Comparison of ENCODE assay signal across 14 cellular contexts in the genomic region with DNA sequence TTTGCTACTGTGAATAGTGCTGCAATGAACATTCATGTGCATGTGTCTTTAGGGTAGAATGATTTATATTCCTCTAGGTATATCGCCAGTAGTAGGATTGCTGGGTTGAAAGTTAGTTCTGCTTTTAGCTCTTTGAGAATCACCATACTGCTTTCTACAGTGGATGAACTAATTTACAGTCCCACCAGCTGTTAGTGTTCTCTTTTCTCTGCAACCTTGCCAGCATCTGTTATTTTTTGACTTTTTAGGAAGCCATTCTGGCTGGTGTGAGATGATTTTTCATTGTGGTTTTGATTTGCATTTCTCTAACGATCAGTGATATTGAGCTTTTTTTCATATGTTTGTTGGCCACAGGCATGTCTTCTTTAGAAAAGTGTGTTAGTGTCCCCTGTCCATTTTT. TPM values are rescaled to one million over a fixed set of nuclear protein-coding genes. Genes with fewer than 3 reads are reported as not detected.
DNase-seq lines count a peak whose midpoint lies in the region; ATAC-seq and TF ChIP-seq lines count a peak whose summit lies in the region.
"Had no signal": no experiment of that assay in that cellular context is flagged by ENCODE, and none has a peak within 500 bp of the region (broad histone marks: within the 10 kb centered on the region; RNA-seq: fewer than 3 reads in every experiment).

No MANE protein-coding gene starts in this region.

- H3K27me3 Mint-ChIP-seq in glutamatergic neuron (ENCODE audit: unreplicated experiment): peaks cover 3% of the 10 kb centered on the region
- H3K27me3 Mint-ChIP-seq in stimulated activated memory B cell treated with anti-CD40 and anti-IgM and Interleukin-4, amounts not matched to agents 10 μg/mL and 1 μg/mL and 100 μg/mL, for 72 hours: no peaks in the 10 kb centered on the region

- ATAC-seq in GM18502 (IDR thresholded peaks at IDR 0.05; ENCODE audit: poor library complexity, unreplicated experiment) (peak; percentile 57), GM19463 (IDR thresholded peaks at IDR 0.05; ENCODE audit: unreplicated experiment) (peak; percentile 37), HG02885 (IDR thresholded peaks at IDR 0.05; ENCODE audit: poor library complexity, unreplicated experiment) (peak; percentile 49), HG03558 (IDR thresholded peaks at IDR 0.05; ENCODE audit: extremely low read depth, unreplicated experiment) (peak; percentile 37), upper lobe of left lung (ENCODE audit: low FRiP score in 2 of 2) (no peak)
- no peak for ATAC-seq in stimulated activated memory B cell treated with anti-CD40 and anti-IgM and Interleukin-4, amounts not matched to agents 10 μg/mL and 1 μg/mL and 100 μg/mL, for 72 hours

- H3K27ac Mint-ChIP-seq in glutamatergic neuron (ENCODE audit: unreplicated experiment): no peak overlapping the region
- no peak overlapping the region for H3K27ac Mint-ChIP-seq in stimulated activated memory B cell treated with anti-CD40 and anti-IgM and Interleukin-4, amounts not matched to agents 10 μg/mL and 1 μg/mL and 100 μg/mL, for 72 hours
- H3K27ac Mint-ChIP-seq: activated T-cell treated with anti-CD3 and anti-CD28 coated beads, Interleukin-2, amount 50 U/mL, for 24 hours; H9 had no signal

- H3K36me3 ChIP-seq in upper lobe of left lung: no peaks in the 10 kb centered on the region
- H3K36me3 ChIP-seq: brain microvascular endothelial cell had no signal

- no peaks in the 10 kb centered on the region for H3K27me3 ChIP-seq in upper lobe of left lung
- H3K27me3 ChIP-seq: brain microvascular endothelial cell had no signal

- no peaks in the 10 kb centered on the region for H3K4me1 Mint-ChIP-seq in glutamatergic neuron (ENCODE audit: low read depth, unreplicated experiment)
- peaks cover 8% of the 10 kb centered on the region for H3K4me1 Mint-ChIP-seq in stimulated activated memory B cell treated with anti-CD40 and anti-IgM and Interleukin-4, amounts not matched to agents 10 μg/mL and 1 μg/mL and 100 μg/mL, for 72 hours
- H3K4me1 Mint-ChIP-seq: H9 had no signal

- H3K4me3 Mint-ChIP-seq in glutamatergic neuron (ENCODE audit: unreplicated experiment): no peak overlapping the region
- no peak overlapping the region for H3K4me3 Mint-ChIP-seq in stimulated activated memory B cell treated with anti-CD40 and anti-IgM and Interleukin-4, amounts not matched to agents 10 μg/mL and 1 μg/mL and 100 μg/mL, for 72 hours
- H3K4me3 Mint-ChIP-seq: activated T-cell treated with anti-CD3 and anti-CD28 coated beads, Interleukin-2, amount 50 U/mL, for 24 hours; H9 had no signal

- H3K27ac ChIP-seq in upper lobe of left lung: no peak overlapping the region
- H3K27ac ChIP-seq: brain microvascular endothelial cell had no signal

- TF ChIP-seq CTCF in glutamatergic neuron (IDR thresholded peaks at IDR 0.05; ENCODE audit: partially characterized antibody, unreplicated experiment): no peak
- TF ChIP-seq CTCF in upper lobe of left lung (IDR thresholded peaks at IDR 0.05): no peak

- no peaks in the 10 kb centered on the region for H3K4me1 ChIP-seq in upper lobe of left lung

- peaks cover 11% of the 10 kb centered on the region for H3K9me3 Mint-ChIP-seq in glutamatergic neuron (ENCODE audit: unreplicated experiment)
- H3K9me3 Mint-ChIP-seq in stimulated activated memory B cell treated with anti-CD40 and anti-IgM and Interleukin-4, amounts not matched to agents 10 μg/mL and 1 μg/mL and 100 μg/mL, for 72 hours: peaks cover 9% of the 10 kb centered on the region

- 69 to 74% methylated on average over 2 of the region's 2 CpGs for WGBS in upper lobe of left lung, 2 donors

- peaks cover 35% of the 10 kb centered on the region for H3K36me3 Mint-ChIP-seq in glutamatergic neuron (ENCODE audit: unreplicated experiment)
- H3K36me3 Mint-ChIP-seq in stimulated activated memory B cell treated with anti-CD40 and anti-IgM and Interleukin-4, amounts not matched to agents 10 μg/mL and 1 μg/mL and 100 μg/mL, for 72 hours: no peaks in the 10 kb centered on the region

- no peak for DNase-seq in glutamatergic neuron
- DNase-seq in NCI-H526 treated with DMSO at 0.1 percent for 48 hours (lab: John Stamatoyannopoulos, UW): no peak
- no peak for DNase-seq in upper lobe of left lung
- DNase-seq: activated T-cell treated with anti-CD3 and anti-CD28 coated beads, Interleukin-2, amount 50 U/mL, for 24 hours; AML-193; brain microvascular endothelial cell; GDM1; H9; KG1 had no signal

- H3K9me3 ChIP-seq in upper lobe of left lung: no peaks in the 10 kb centered on the region

- no peak overlapping the region for H3K4me3 ChIP-seq in upper lobe of left lung

- TF ChIP-seq POLR2A in upper lobe of left lung (IDR thresholded peaks at IDR 0.05): no peak

- no peak for TF ChIP-seq EP300 in upper lobe of left lung (IDR thresholded peaks at IDR 0.05)

RNA-seq across cellular contexts. Expression of gene PLG, which starts 40.0 kb away (rescaled TPM):
- total RNA-seq in glutamatergic neuron (ENCODE audit: unreplicated experiment) (not detected), upper lobe of left lung (under 1 TPM in 2 of 6 donors, not detected in 4; 0.71 to 0.89 TPM)
- total RNA-seq: H9 had no signal

Comparison
In these comparisons a context has a peak if more than half of its experiments do, and no peak if none do; other contexts are left out.
1. ATAC-seq: peak in GM18502 (single experiment), GM19463 (single experiment), HG02885 (single experiment) and HG03558 (single experiment); none in upper lobe of left lung (0 of 2) and stimulated activated memory B cell treated with anti-CD40 and anti-IgM and Interleukin-4, amounts not matched to agents 10 μg/mL and 1 μg/mL and 100 μg/mL, for 72 hours (single experiment).